In the genomic region with DNA sequence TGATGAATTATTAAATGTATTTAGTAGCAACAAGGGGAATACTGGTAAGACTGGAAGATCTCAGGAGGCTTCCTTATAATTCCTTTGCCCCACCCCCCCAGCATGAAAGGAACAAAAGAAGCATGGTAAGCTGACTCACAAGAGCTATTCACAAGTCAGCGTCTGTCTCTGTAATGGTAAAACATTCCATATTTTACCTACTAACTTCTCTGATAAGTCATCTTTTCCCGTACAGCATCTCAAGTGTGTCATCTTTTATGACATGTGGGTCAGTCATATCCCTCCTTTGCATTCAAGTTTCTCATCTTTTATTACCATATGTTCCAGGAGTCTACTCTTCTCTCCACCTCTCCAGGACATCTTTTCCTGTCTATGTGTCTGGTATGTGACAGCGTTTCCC, we compare ENCODE assay signal across 23 cellular contexts.
A peak's percentile ranks its signal among the peaks of the same experiment; 100 is the strongest.
DNase-seq lines count a peak whose midpoint lies in the region; ATAC-seq and TF ChIP-seq lines count a peak whose summit lies in the region.
"Had no signal": no experiment of that assay in that cellular context is flagged by ENCODE, and none has a peak within 500 bp of the region (broad histone marks: within the 10 kb centered on the region; RNA-seq: fewer than 3 reads in every experiment).

No MANE protein-coding gene starts in this region.

- no peak overlapping the region for H4K91ac ChIP-seq in trophoblast cell (ENCODE audit: low read depth, low read length)

- H4K12ac ChIP-seq in trophoblast cell (ENCODE audit: low read depth, low read length): no peak overlapping the region

- H3K4me1 Mint-ChIP-seq in naive thymus-derived CD4-positive, alpha-beta T cell: peaks cover 0 to 8% (median 2%) of the 10 kb centered on the region in 7 donors

- no peak overlapping the region for H2AK5ac ChIP-seq in trophoblast cell (ENCODE audit: low read length)

- no peak overlapping the region for H3K9ac ChIP-seq in trophoblast cell (ENCODE audit: low read length)
- H3K9ac ChIP-seq: BLaER1 had no signal

- H3K4me3 ChIP-seq in choroid plexus epithelial cell (ENCODE audit: low read depth, low read length): no peak overlapping the region
- H3K4me3 ChIP-seq in trophoblast cell (ENCODE audit: low read depth, low read length): no peak overlapping the region
- H3K4me3 ChIP-seq in naive thymus-derived CD4-positive, alpha-beta T cell (ENCODE audit: low read length): no peak overlapping the region
- H3K4me3 ChIP-seq: BLaER1, thyroid gland had no signal

- no peak overlapping the region for H2AFZ ChIP-seq in trophoblast cell (ENCODE audit: insufficient read depth, low read length, poor library complexity)

- no CpG with 5 or more reads among the region's 3 CpGs for WGBS in trophoblast cell (ENCODE audit: extremely low coverage, insufficient coverage, insufficient read length)

- H3K27ac Mint-ChIP-seq in naive thymus-derived CD4-positive, alpha-beta T cell: no peak overlapping the region
- H3K27ac Mint-ChIP-seq: activated CD8-positive, alpha-beta T cell treated with anti-CD3 and anti-CD28 coated beads for 36 hours; activated naive CD4-positive, alpha-beta T cell treated with anti-CD3 and anti-CD28 coated beads, Interleukin-2, amount 50 U/mL, for 72 hours; IgD-negative memory B cell; stimulated activated naive B cell treated with anti-CD40 and anti-IgM and Interleukin-4, amounts not matched to agents 10 μg/mL and 1 μg/mL and 100 μg/mL, for 72 hours; T-helper 1 cell treated with Interleukin-12 subunit alpha and Interleukin-12 subunit beta and Interleukin-4 antibody, amounts not matched to agents 30 μg/mL and 1 μg/mL, for 36 hours had no signal

- H3K4me1 ChIP-seq in trophoblast cell (ENCODE audit: control insufficient read depth in 1 of 2, insufficient read depth in 2 of 2, low read length in 2 of 2): no peaks in the 10 kb centered on the region
- H3K4me1 ChIP-seq in naive thymus-derived CD4-positive, alpha-beta T cell (ENCODE audit: control insufficient read depth in 2 of 2, insufficient read depth in 2 of 2, low read length in 2 of 2): no peaks in the 10 kb centered on the region
- H3K4me1 ChIP-seq: BLaER1, thyroid gland had no signal

- H3K4ac ChIP-seq in trophoblast cell (ENCODE audit: low read depth, low read length): no peak overlapping the region

- no peaks in the 10 kb centered on the region for H3K79me1 ChIP-seq in trophoblast cell (ENCODE audit: low read length)

- no peak overlapping the region for H3K4me3 Mint-ChIP-seq in naive thymus-derived CD4-positive, alpha-beta T cell
- H3K4me3 Mint-ChIP-seq: activated CD8-positive, alpha-beta T cell treated with anti-CD3 and anti-CD28 coated beads for 36 hours; IgD-negative memory B cell; stimulated activated naive B cell treated with anti-CD40 and anti-IgM and Interleukin-4, amounts not matched to agents 10 μg/mL and 1 μg/mL and 100 μg/mL, for 72 hours had no signal

- no peaks in the 10 kb centered on the region for H3K36me3 ChIP-seq in trophoblast cell (ENCODE audit: control insufficient read depth in 1 of 2, insufficient read depth in 2 of 2, low read length in 2 of 2)
- H3K36me3 ChIP-seq in naive thymus-derived CD4-positive, alpha-beta T cell (ENCODE audit: control insufficient read depth in 2 of 3, insufficient read depth in 3 of 3, low read length in 3 of 3): no peaks in the 10 kb centered on the region
- H3K36me3 ChIP-seq: BLaER1, thyroid gland, WERI-Rb-1 had no signal

- POLR2A ChIA-PET in naive thymus-derived CD4-positive, alpha-beta T cell (lab: Charles Lee): no interaction called here

- no peaks in the 10 kb centered on the region for H3K9me3 ChIP-seq in trophoblast cell (ENCODE audit: insufficient read depth, low read depth, low read length)
- H3K9me3 ChIP-seq in naive thymus-derived CD4-positive, alpha-beta T cell (ENCODE audit: control insufficient read depth in 2 of 3, low read length in 3 of 3): no peaks in the 10 kb centered on the region
- H3K9me3 ChIP-seq: thyroid gland had no signal

- no peak overlapping the region for H3K27ac ChIP-seq in trophoblast cell (ENCODE audit: low read depth, low read length)
- H3K27ac ChIP-seq in naive thymus-derived CD4-positive, alpha-beta T cell (ENCODE audit: low read depth, low read length): no peak overlapping the region
- H3K27ac ChIP-seq: 22Rv1, BLaER1, thyroid gland, WERI-Rb-1 had no signal

- H3K27me3 ChIP-seq in trophoblast cell (ENCODE audit: insufficient read depth, low read length): no peaks in the 10 kb centered on the region
- H3K27me3 ChIP-seq in naive thymus-derived CD4-positive, alpha-beta T cell (ENCODE audit: control insufficient read depth in 2 of 2, insufficient read depth in 2 of 2, low read length in 2 of 2): no peaks in the 10 kb centered on the region
- H3K27me3 ChIP-seq: BLaER1, thyroid gland had no signal

- H2BK120ac ChIP-seq in trophoblast cell (ENCODE audit: insufficient read depth, low read length, poor library complexity): no peak overlapping the region

- no peaks in the 10 kb centered on the region for H3K27me3 Mint-ChIP-seq in naive thymus-derived CD4-positive, alpha-beta T cell
- H3K27me3 Mint-ChIP-seq: activated CD8-positive, alpha-beta T cell treated with anti-CD3 and anti-CD28 coated beads for 36 hours; IgD-negative memory B cell; stimulated activated naive B cell treated with anti-CD40 and anti-IgM and Interleukin-4, amounts not matched to agents 10 μg/mL and 1 μg/mL and 100 μg/mL, for 72 hours had no signal

- intact Hi-C loops in naive thymus-derived CD4-positive, alpha-beta T cell (cut with micrococcal nuclease): no loop called here

- DNase-seq in DMS 273 (lab: John Stamatoyannopoulos, UW; ENCODE audit: unreplicated experiment) (peak; percentile 42), DMS 273 treated with DMSO at 0.1 percent for 48 hours (lab: John Stamatoyannopoulos, UW) (no peak), NCI-H69 (lab: John Stamatoyannopoulos, UW) (peak; percentile 71), choroid plexus epithelial cell (ENCODE audit: low read depth) (peak; percentile 9), trophoblast cell (peak; percentile 4 to 48), GF-D8 (lab: John Stamatoyannopoulos, UW) (no peak)
- DNase-seq in naive thymus-derived CD4-positive, alpha-beta T cell: no peak
- DNase-seq: activated CD8-positive, alpha-beta T cell treated with anti-CD3 and anti-CD28 coated beads for 36 hours; activated T-cell treated with anti-CD3 and anti-CD28 coated beads, Interleukin-2, amount 50 U/mL, for 48 hours; cortex of kidney; MV-4-11; NK-92 treated with Interleukin-12 subunit alpha and Interleukin-12 subunit beta, amount 100 ng/mL, for 24 hours; right cardiac atrium; Right ventricle myocardium superior; stimulated activated naive B cell treated with anti-CD40 and anti-IgM and Interleukin-4, amounts not matched to agents 10 μg/mL and 1 μg/mL and 100 μg/mL, for 72 hours; thyroid gland; WERI-Rb-1 had no signal

- H2BK12ac ChIP-seq in trophoblast cell (ENCODE audit: low read length): no peak overlapping the region

- no peak for ATAC-seq in HG02759 (IDR thresholded peaks at IDR 0.05; ENCODE audit: unreplicated experiment)
- no peak for ATAC-seq in naive thymus-derived CD4-positive, alpha-beta T cell
- ATAC-seq: activated CD8-positive, alpha-beta T cell treated with anti-CD3 and anti-CD28 coated beads for 36 hours; activated naive CD4-positive, alpha-beta T cell treated with anti-CD3 and anti-CD28 coated beads, Interleukin-2, amount 50 U/mL, for 72 hours; right cardiac atrium; stimulated activated naive B cell treated with anti-CD40 and anti-IgM and Interleukin-4, amounts not matched to agents 10 μg/mL and 1 μg/mL and 100 μg/mL, for 72 hours had no signal

- TF ChIP-seq CTCF in choroid plexus epithelial cell (conservative IDR thresholded peaks at IDR 0.05; ENCODE audit: low read depth, low read length): no peak

- peaks cover 0 to 5% (median 4%) of the 10 kb centered on the region in 5 donors for H3K36me3 Mint-ChIP-seq in naive thymus-derived CD4-positive, alpha-beta T cell
- H3K36me3 Mint-ChIP-seq: IgD-negative memory B cell; stimulated activated naive B cell treated with anti-CD40 and anti-IgM and Interleukin-4, amounts not matched to agents 10 μg/mL and 1 μg/mL and 100 μg/mL, for 72 hours had no signal

- no peak overlapping the region for H3K18ac ChIP-seq in trophoblast cell (ENCODE audit: low read length)

- no peak overlapping the region for H3K4me2 ChIP-seq in trophoblast cell (ENCODE audit: low read length)
- H3K4me2 ChIP-seq: BLaER1 had no signal

- H3K14ac ChIP-seq in trophoblast cell (ENCODE audit: low read length): no peak overlapping the region

- H3K23ac ChIP-seq in trophoblast cell (ENCODE audit: low read length): no peak overlapping the region

- H3K79me2 ChIP-seq in trophoblast cell (ENCODE audit: control insufficient read depth, insufficient read depth, low read length, poor library complexity): no peaks in the 10 kb centered on the region

- H2BK5ac ChIP-seq in trophoblast cell (ENCODE audit: low read depth, low read length, poor library complexity): no peak overlapping the region

- peaks cover 0 to 8% (median 3%) of the 10 kb centered on the region in 11 donors for H3K9me3 Mint-ChIP-seq in naive thymus-derived CD4-positive, alpha-beta T cell
- H3K9me3 Mint-ChIP-seq: stimulated activated naive B cell treated with anti-CD40 and anti-IgM and Interleukin-4, amounts not matched to agents 10 μg/mL and 1 μg/mL and 100 μg/mL, for 72 hours; T-helper 1 cell treated with Interleukin-12 subunit alpha and Interleukin-12 subunit beta and Interleukin-4 antibody, amounts not matched to agents 30 μg/mL and 1 μg/mL, for 36 hours had no signal

- no peak overlapping the region for H4K8ac ChIP-seq in trophoblast cell (ENCODE audit: low read depth, low read length)

- CTCF ChIA-PET in naive thymus-derived CD4-positive, alpha-beta T cell (lab: Charles Lee): no interaction called here

Comparison
In these comparisons a context has a peak if more than half of its experiments do, and no peak if none do; other contexts are left out.
1. DNase-seq: peak in DMS 273 (single experiment), NCI-H69 (single experiment), choroid plexus epithelial cell (single experiment) and trophoblast cell (2 of 2); none in DMS 273 treated with DMSO at 0.1 percent for 48 hours (single experiment), GF-D8 (single experiment) and naive thymus-derived CD4-positive, alpha-beta T cell (0 of 9).